In the genomic region with DNA sequence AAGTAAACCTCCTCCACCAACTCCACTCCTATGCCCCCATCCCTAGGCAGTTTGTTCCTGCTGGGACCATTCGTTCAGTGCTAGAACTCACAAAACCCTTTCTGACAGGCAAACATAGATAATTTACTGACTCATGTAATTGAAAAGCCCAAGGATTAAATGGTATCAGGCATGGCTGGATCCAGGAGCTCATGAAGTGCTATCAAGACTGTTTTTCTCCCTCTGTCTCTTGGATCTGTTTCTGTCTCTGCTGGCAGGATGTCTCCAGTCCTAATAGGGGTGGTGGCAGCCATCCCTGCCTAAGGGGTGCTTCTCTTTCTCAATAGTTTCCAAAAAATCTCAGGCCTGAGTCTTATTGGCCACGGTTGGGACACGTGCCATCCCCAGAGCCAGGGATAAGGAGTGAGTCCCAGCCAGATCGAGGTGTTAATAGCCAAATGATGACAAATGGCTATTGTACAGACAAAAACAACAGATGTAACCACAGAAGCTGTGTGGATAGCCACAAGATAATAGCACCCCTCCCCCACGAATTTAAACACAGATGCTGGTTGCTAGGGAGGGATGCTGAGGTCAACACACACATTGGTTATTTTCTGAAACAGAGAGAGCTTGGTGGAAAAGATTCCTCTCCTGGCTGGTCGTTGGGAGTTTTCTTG, we compare ENCODE assay signal across 12 cellular contexts.
DNase-seq lines count a peak whose midpoint lies in the region; ATAC-seq and TF ChIP-seq lines count a peak whose summit lies in the region.
"Had no signal": no experiment of that assay in that cellular context is flagged by ENCODE, and none has a peak within 500 bp of the region (broad histone marks: within the 10 kb centered on the region; RNA-seq: fewer than 3 reads in every experiment).

No MANE protein-coding gene starts in this region.

- no peaks in the 10 kb centered on the region for H3K36me3 Mint-ChIP-seq in activated T-helper 2 cell treated with anti-CD3 and anti-CD28 coated beads, Interferon-gamma antibody, Interleukin-2, Interleukin-4, amounts not matched to agents 10 μg/mL and 5 μg/mL and 100 μg/mL, durations not matched to agents 14 hours and 24 hours and 36 hours (ENCODE audit: low read depth)
- H3K36me3 Mint-ChIP-seq: stimulated activated effector memory CD8-positive, alpha-beta T cell treated with anti-CD3 and anti-CD28 coated beads, Interleukin-12 subunit alpha, Interleukin-12 subunit beta, amount 100 ng/mL, for 72 hours had no signal

- H3K36me3 ChIP-seq in brain microvascular endothelial cell (replicated peaks): no peaks in the 10 kb centered on the region
- H3K36me3 ChIP-seq: spleen had no signal

- no peak for TF ChIP-seq CTCF in brain microvascular endothelial cell (IDR thresholded peaks at IDR 0.05; ENCODE audit: low read depth, low read length, missing control alignments)

- H3K4me3 ChIP-seq in brain microvascular endothelial cell (ENCODE audit: low read depth, low read length): no peak overlapping the region
- H3K4me3 ChIP-seq: spleen had no signal

- no peaks in the 10 kb centered on the region for H3K27me3 ChIP-seq in brain microvascular endothelial cell (replicated peaks)
- H3K27me3 ChIP-seq: spleen had no signal

- no peak overlapping the region for H3K4me3 Mint-ChIP-seq in activated T-helper 2 cell treated with anti-CD3 and anti-CD28 coated beads, Interferon-gamma antibody, Interleukin-2, Interleukin-4, amounts not matched to agents 10 μg/mL and 5 μg/mL and 100 μg/mL, durations not matched to agents 14 hours and 24 hours and 36 hours (ENCODE audit: low read depth)
- H3K4me3 Mint-ChIP-seq: dendritic cell treated with granulocyte-macrophage colony-stimulating factor and Interleukin-4, amounts not matched to agents 40 ng/mL and 50 ng/mL, for 4 days; stimulated activated effector memory CD8-positive, alpha-beta T cell treated with anti-CD3 and anti-CD28 coated beads, Interleukin-12 subunit alpha, Interleukin-12 subunit beta, amount 100 ng/mL, for 72 hours had no signal

- no peak overlapping the region for H3K27ac Mint-ChIP-seq in activated T-helper 2 cell treated with anti-CD3 and anti-CD28 coated beads, Interferon-gamma antibody, Interleukin-2, Interleukin-4, amounts not matched to agents 10 μg/mL and 5 μg/mL and 100 μg/mL, durations not matched to agents 14 hours and 24 hours and 36 hours
- H3K27ac Mint-ChIP-seq: dendritic cell treated with granulocyte-macrophage colony-stimulating factor and Interleukin-4, amounts not matched to agents 40 ng/mL and 50 ng/mL, for 4 days; stimulated activated effector memory CD8-positive, alpha-beta T cell treated with anti-CD3 and anti-CD28 coated beads, Interleukin-12 subunit alpha, Interleukin-12 subunit beta, amount 100 ng/mL, for 72 hours had no signal

- H3K4me1 Mint-ChIP-seq in activated T-helper 2 cell treated with anti-CD3 and anti-CD28 coated beads, Interferon-gamma antibody, Interleukin-2, Interleukin-4, amounts not matched to agents 10 μg/mL and 5 μg/mL and 100 μg/mL, durations not matched to agents 14 hours and 24 hours and 36 hours (ENCODE audit: low read depth): peaks cover 20% of the 10 kb centered on the region

- DNase-seq in NCI-H2107 treated with DMSO at 0.1 percent for 48 hours (lab: John Stamatoyannopoulos, UW; ENCODE audit: unreplicated experiment) (peak; percentile 36), NCI-H2107 (lab: John Stamatoyannopoulos, UW) (no peak), NCI-H2081 treated with DMSO at 0.1 percent for 48 hours (lab: John Stamatoyannopoulos, UW) (peak; percentile 58), brain microvascular endothelial cell (peak; percentile 31), sciatic nerve (ENCODE audit: low spot score) (no peak), ureter (ENCODE audit: low spot score) (no peak)
- DNase-seq in activated T-helper 2 cell treated with anti-CD3 and anti-CD28 coated beads, Interferon-gamma antibody, Interleukin-2, Interleukin-4, amounts not matched to agents 10 μg/mL and 5 μg/mL and 100 μg/mL, durations not matched to agents 14 hours and 24 hours and 36 hours (ENCODE audit: low spot score): no peak
- DNase-seq: spleen had no signal

- ATAC-seq in sciatic nerve: peak; percentile 73
- no peak for ATAC-seq in activated CD4-positive, CD25-positive, alpha-beta regulatory T cell treated with anti-CD3 and anti-CD28 coated beads, Interleukin-2, amount 50 U/mL, for 24 hours

- peaks cover 7% of the 10 kb centered on the region for H3K9me3 Mint-ChIP-seq in activated T-helper 2 cell treated with anti-CD3 and anti-CD28 coated beads, Interferon-gamma antibody, Interleukin-2, Interleukin-4, amounts not matched to agents 10 μg/mL and 5 μg/mL and 100 μg/mL, durations not matched to agents 14 hours and 24 hours and 36 hours
- H3K9me3 Mint-ChIP-seq: stimulated activated effector memory CD8-positive, alpha-beta T cell treated with anti-CD3 and anti-CD28 coated beads, Interleukin-12 subunit alpha, Interleukin-12 subunit beta, amount 100 ng/mL, for 72 hours had no signal

- in situ Hi-C loops in brain microvascular endothelial cell (cut with HindIII; ENCODE audit: low pct_ligation_motif_present, low sequenced_read_pairs): no loop called here

- no peaks in the 10 kb centered on the region for H3K27me3 Mint-ChIP-seq in activated T-helper 2 cell treated with anti-CD3 and anti-CD28 coated beads, Interferon-gamma antibody, Interleukin-2, Interleukin-4, amounts not matched to agents 10 μg/mL and 5 μg/mL and 100 μg/mL, durations not matched to agents 14 hours and 24 hours and 36 hours (ENCODE audit: low read depth)

- intact Hi-C loops in sciatic nerve (cut with DNase I): no loop called here
- intact Hi-C loops in activated T-helper 2 cell treated with anti-CD3 and anti-CD28 coated beads, Interferon-gamma antibody, Interleukin-2, Interleukin-4, amounts not matched to agents 10 μg/mL and 5 μg/mL and 100 μg/mL, durations not matched to agents 14 hours and 24 hours and 36 hours (cut with micrococcal nuclease): no loop called here

- no peak overlapping the region for H3K27ac ChIP-seq in brain microvascular endothelial cell
- H3K27ac ChIP-seq: VCaP had no signal

Comparison
In these comparisons a context has a peak if more than half of its experiments do, and no peak if none do; other contexts are left out.
1. DNase-seq: peak in NCI-H2107 treated with DMSO at 0.1 percent for 48 hours (single experiment), NCI-H2081 treated with DMSO at 0.1 percent for 48 hours (single experiment) and brain microvascular endothelial cell (single experiment); none in NCI-H2107 (single experiment), sciatic nerve (single experiment), ureter (single experiment) and activated T-helper 2 cell treated with anti-CD3 and anti-CD28 coated beads, Interferon-gamma antibody, Interleukin-2, Interleukin-4, amounts not matched to agents 10 μg/mL and 5 μg/mL and 100 μg/mL, durations not matched to agents 14 hours and 24 hours and 36 hours (single experiment).